Comparison of ENCODE assay signal across 22 cellular contexts in genomic region chr5:153534102-153534501, GRCh38. TPM values are rescaled to one million over a fixed set of nuclear protein-coding genes. Genes with fewer than 3 reads are reported as not detected.
DNase-seq lines count a peak whose midpoint lies in the region; TF ChIP-seq lines count a peak whose summit lies in the region.
"Had no signal": no experiment of that assay in that cellular context is flagged by ENCODE, and none has a peak within 500 bp of the region (broad histone marks: within the 10 kb centered on the region; RNA-seq: fewer than 3 reads in every experiment).

No MANE protein-coding gene starts in this region.

- H3K27me3 ChIP-seq in right atrium auricular region (no peaks in the 10 kb centered on the region), esophagus muscularis mucosa (no peaks in the 10 kb centered on the region)
- H3K27me3 ChIP-seq: BLaER1 treated with 17β-estradiol and CSF1 and Interleukin-3, amounts not matched to agents 10 nM and 100 nM had no signal

- TF ChIP-seq EP300 in esophagus muscularis mucosa (IDR thresholded peaks at IDR 0.05): no peak

- H3K36me3 Mint-ChIP-seq in nephron (ENCODE audit: low read depth): no peaks in the 10 kb centered on the region
- H3K36me3 Mint-ChIP-seq: CD4-positive, CD25-positive, alpha-beta regulatory T cell; CD8-positive, alpha-beta memory T cell had no signal

- peaks cover 0 to 4% of the 10 kb centered on the region in 2 donors for H3K4me1 ChIP-seq in right atrium auricular region
- peaks cover 0 to 3% (median 1%) of the 10 kb centered on the region in 4 donors for H3K4me1 ChIP-seq in esophagus muscularis mucosa
- H3K4me1 ChIP-seq: A549; BLaER1 treated with 17β-estradiol and CSF1 and Interleukin-3, amounts not matched to agents 10 nM and 100 nM; HAP-1 had no signal

- no peak for TF ChIP-seq CTCF in nephron (IDR thresholded peaks at IDR 0.05; ENCODE audit: unreplicated experiment in 3 of 3)
- TF ChIP-seq CTCF in right atrium auricular region (IDR thresholded peaks at IDR 0.05): no peak
- no peak for TF ChIP-seq CTCF in esophagus muscularis mucosa (IDR thresholded peaks at IDR 0.05)

- H3K9me3 Mint-ChIP-seq in nephron: no peaks in the 10 kb centered on the region
- H3K9me3 Mint-ChIP-seq: CD8-positive, alpha-beta memory T cell had no signal

- intact Hi-C loops in esophagus muscularis mucosa (cut with DNase I): no loop called here

- H3K4me3 ChIP-seq in skeletal muscle cell (ENCODE audit: low read depth, low read length): no peak overlapping the region
- no peak overlapping the region for H3K4me3 ChIP-seq in right atrium auricular region
- H3K4me3 ChIP-seq in esophagus muscularis mucosa: no peak overlapping the region
- H3K4me3 ChIP-seq: A549; BLaER1 treated with 17β-estradiol and CSF1 and Interleukin-3, amounts not matched to agents 10 nM and 100 nM; GM23248; HAP-1 had no signal

- H3K4me1 Mint-ChIP-seq in nephron: peaks cover 8% of the 10 kb centered on the region
- H3K4me1 Mint-ChIP-seq: B cell; CD4-positive, CD25-positive, alpha-beta regulatory T cell; CD8-positive, alpha-beta memory T cell had no signal

- WGBS in esophagus muscularis mucosa: 27% methylated on average over 1 of the region's 1 CpG

- H3K27ac ChIP-seq in right atrium auricular region (no peak overlapping the region), esophagus muscularis mucosa (replicated peaks in 1 of 4) (no peak overlapping the region)
- H3K27ac ChIP-seq: 22Rv1; A549; BLaER1 treated with 17β-estradiol and CSF1 and Interleukin-3, amounts not matched to agents 10 nM and 100 nM; GM23248 had no signal

- TF ChIP-seq POLR2A in esophagus muscularis mucosa (IDR thresholded peaks at IDR 0.05; ENCODE audit: low read depth): no peak

- no peaks in the 10 kb centered on the region for H3K36me3 ChIP-seq in right atrium auricular region
- H3K36me3 ChIP-seq in esophagus muscularis mucosa: no peaks in the 10 kb centered on the region
- H3K36me3 ChIP-seq: BLaER1 treated with 17β-estradiol and CSF1 and Interleukin-3, amounts not matched to agents 10 nM and 100 nM; HAP-1 had no signal

- no peaks in the 10 kb centered on the region for H3K27me3 Mint-ChIP-seq in nephron (ENCODE audit: low read depth)
- H3K27me3 Mint-ChIP-seq: B cell; CD4-positive, CD25-positive, alpha-beta regulatory T cell had no signal

- DNase-seq in DMS79 treated with DMSO at 0.1 percent for 48 hours (lab: John Stamatoyannopoulos, UW) (peak; percentile 8), DMS79 (lab: John Stamatoyannopoulos, UW) (no peak), NCI-H69 (lab: John Stamatoyannopoulos, UW) (peak; percentile 49), skeletal muscle cell (ENCODE audit: low read depth) (peak; percentile 51), right atrium auricular region (ENCODE audit: low spot score) (no peak), esophagus muscularis mucosa (ENCODE audit: extremely low spot score) (no peak)
- DNase-seq: CD4-positive, CD25-positive, alpha-beta regulatory T cell; CD8-positive, alpha-beta memory T cell; COR-L47; DMS 273 treated with DMSO at 0.1 percent for 48 hours; DMS53; GDM1; GM23248 had no signal

- no peaks in the 10 kb centered on the region for H3K9me3 ChIP-seq in right atrium auricular region
- H3K9me3 ChIP-seq in esophagus muscularis mucosa: no peaks in the 10 kb centered on the region
- H3K9me3 ChIP-seq: A549; BLaER1 treated with 17β-estradiol and CSF1 and Interleukin-3, amounts not matched to agents 10 nM and 100 nM; HAP-1 had no signal

- H3K4me3 Mint-ChIP-seq in nephron: no peak overlapping the region
- H3K4me3 Mint-ChIP-seq: B cell; CD4-positive, CD25-positive, alpha-beta regulatory T cell; CD8-positive, alpha-beta memory T cell had no signal

- peak overlapping the region in 2 of 3 experiments; percentile 34 to 53 for H3K27ac Mint-ChIP-seq in nephron
- H3K27ac Mint-ChIP-seq: B cell; CD4-positive, CD25-positive, alpha-beta regulatory T cell; CD8-positive, alpha-beta memory T cell had no signal

RNA-seq across cellular contexts. Expression of gene GRIA1, which starts 43.6 kb away (rescaled TPM):
- 1 to 10 TPM in 1 of 2 donors, under 1 TPM in 1; 0.12 to 1.2 TPM for total RNA-seq in right atrium auricular region
- total RNA-seq in esophagus muscularis mucosa: 1 to 10 TPM in 2 of 4 donors, under 1 TPM in 2; 0.63 to 1.2 (median 0.93) TPM
- total RNA-seq: B cell; CD4-positive, CD25-positive, alpha-beta regulatory T cell; CD8-positive, alpha-beta memory T cell; Daoy; H4; HT-29 had no signal

Comparison
In these comparisons a context has a peak if more than half of its experiments do, and no peak if none do; other contexts are left out.
1. DNase-seq: peak in DMS79 treated with DMSO at 0.1 percent for 48 hours (single experiment), NCI-H69 (single experiment) and skeletal muscle cell (single experiment); none in DMS79 (single experiment), right atrium auricular region (single experiment) and esophagus muscularis mucosa (single experiment).